ENCODE assay signal across 8 cellular contexts in genomic region chr1:84078824-84079167, GRCh38.
DNase-seq lines count a peak whose midpoint lies in the region; ATAC-seq and TF ChIP-seq lines count a peak whose summit lies in the region.

No MANE protein-coding gene starts in this region.

- peak overlapping the region; percentile 87 for H3K4me3 Mint-ChIP-seq in CD8-positive, alpha-beta T cell
- H3K4me3 Mint-ChIP-seq in endothelial cell (ENCODE audit: unreplicated experiment), result peak overlapping the region; percentile 91
- peak overlapping the region; percentile 81 for H3K4me3 Mint-ChIP-seq in osteocyte (ENCODE audit: unreplicated experiment)

- H3K27me3 ChIP-seq in CD8-positive, alpha-beta T cell (ENCODE audit: insufficient read depth, low read length), result no peaks in the 10 kb centered on the region
- no peaks in the 10 kb centered on the region for H3K27me3 ChIP-seq in MM.1S (replicated peaks; ENCODE audit: insufficient read depth, low read length)

- peak overlapping the region; percentile 49; the same call in 1 of the 2 replicates for H3K4me2 ChIP-seq in MM.1S (ENCODE audit: low read depth, low read length)

- no peaks in the 10 kb centered on the region for H4K20me1 ChIP-seq in MM.1S (ENCODE audit: insufficient read depth, low read length)

- H3K27ac Mint-ChIP-seq in CD8-positive, alpha-beta T cell, result peak overlapping the region; percentile 62
- H3K27ac Mint-ChIP-seq in endothelial cell (ENCODE audit: unreplicated experiment) (peak overlapping the region; percentile 45), osteocyte (ENCODE audit: unreplicated experiment) (peak overlapping the region; percentile 84)

- peak overlapping the region; percentile 90 for H3K4me3 ChIP-seq in CD8-positive, alpha-beta T cell (ENCODE audit: low read depth, low read length)
- H3K4me3 ChIP-seq in MM.1S (ENCODE audit: low read length) (peak overlapping the region; percentile 72), mucosa of descending colon (no peak overlapping the region)

- TF ChIP-seq CTCF in CD8-positive, alpha-beta T cell (IDR thresholded peaks at IDR 0.05), result no peak
- TF ChIP-seq CTCF in MM.1S (IDR thresholded peaks at IDR 0.05; ENCODE audit: low read length) (no peak), endothelial cell (IDR thresholded peaks at IDR 0.05; ENCODE audit: unreplicated experiment) (no peak), osteocyte (IDR thresholded peaks at IDR 0.05) (no peak), mucosa of descending colon (IDR thresholded peaks at IDR 0.05) (no peak)

- H3K36me3 ChIP-seq in CD8-positive, alpha-beta T cell (ENCODE audit: insufficient read depth, low read length), result no peaks in the 10 kb centered on the region
- no peaks in the 10 kb centered on the region for H3K36me3 ChIP-seq in MM.1S (replicated peaks; ENCODE audit: insufficient read depth, low read length)
- H3K36me3 ChIP-seq in mucosa of descending colon (ENCODE audit: low read depth), result no peaks in the 10 kb centered on the region

- H3K9me3 Mint-ChIP-seq in CD8-positive, alpha-beta T cell, result no peaks in the 10 kb centered on the region
- H3K9me3 Mint-ChIP-seq in endothelial cell (ENCODE audit: unreplicated experiment) (no peaks in the 10 kb centered on the region), osteocyte (ENCODE audit: unreplicated experiment) (no peaks in the 10 kb centered on the region)

- H3K4me1 ChIP-seq in CD8-positive, alpha-beta T cell (ENCODE audit: insufficient read depth, low read length), result peaks cover 14% of the 10 kb centered on the region
- H3K4me1 ChIP-seq in MM.1S (ENCODE audit: low read length) (no peaks in the 10 kb centered on the region), mucosa of descending colon (ENCODE audit: low read depth) (peaks cover 6% of the 10 kb centered on the region)

- H3K9ac ChIP-seq in MM.1S (ENCODE audit: low read length), result peak overlapping the region; percentile 41; the same call in 1 of the 2 replicates

- intact Hi-C loops in CD8-positive, alpha-beta T cell (cut with DNase I, micrococcal nuclease), result loop anchor here (1.0 to 5.0 kb wide), 9 partner anchors 14 to 1124 kb away; partner anchors contain the start of genes CTBS (in 1 of the 2), GNG5 (in 1 of the 2), PRKACB (in 1 of the 2) and SPATA1 (in 1 of the 2)
- intact Hi-C loops in mucosa of descending colon (cut with DNase I, micrococcal nuclease), result no loop called here

- no peaks in the 10 kb centered on the region for H3K79me2 ChIP-seq in MM.1S (ENCODE audit: low read length)

- H3F3A ChIP-seq in MM.1S (ENCODE audit: insufficient read depth, low read length), result no peaks in the 10 kb centered on the region; the same call in 1 of the 2 replicates

- POLR2A ChIA-PET in CD8-positive, alpha-beta T cell (lab: Charles Lee), result interaction anchor here (0.9 to 2.2 kb wide), 4 partner anchors 12 to 611 kb away, joined by 3 to 9 read pairs (median 4); partner anchors contain the start of genes PRKACB and TTLL7

- H3K27ac ChIP-seq in CD8-positive, alpha-beta T cell (ENCODE audit: low read depth, low read length), result peak overlapping the region; percentile 58
- no peak overlapping the region for H3K27ac ChIP-seq in MM.1S (ENCODE audit: low read length)

- peaks cover 2% of the 10 kb centered on the region for H3K36me3 Mint-ChIP-seq in CD8-positive, alpha-beta T cell
- H3K36me3 Mint-ChIP-seq in endothelial cell (ENCODE audit: low read depth, unreplicated experiment) (peaks cover 6% of the 10 kb centered on the region), osteocyte (ENCODE audit: unreplicated experiment) (no peaks in the 10 kb centered on the region)

- H3K9me3 ChIP-seq in CD8-positive, alpha-beta T cell (ENCODE audit: low read length), result no peaks in the 10 kb centered on the region
- no peaks in the 10 kb centered on the region for H3K9me3 ChIP-seq in MM.1S (replicated peaks; ENCODE audit: insufficient read depth, low read length)
- no peaks in the 10 kb centered on the region for H3K9me3 ChIP-seq in mucosa of descending colon

- H3K27me3 Mint-ChIP-seq in CD8-positive, alpha-beta T cell (ENCODE audit: low read depth), result no peaks in the 10 kb centered on the region
- H3K27me3 Mint-ChIP-seq in endothelial cell (ENCODE audit: unreplicated experiment), result peaks cover 10% of the 10 kb centered on the region
- no peaks in the 10 kb centered on the region for H3K27me3 Mint-ChIP-seq in osteocyte (ENCODE audit: unreplicated experiment)

- no peaks in the 10 kb centered on the region for H3K9me2 ChIP-seq in MM.1S (replicated peaks; ENCODE audit: insufficient read depth, low read length)

- no peak for ATAC-seq in CD8-positive, alpha-beta T cell
- ATAC-seq in mucosa of descending colon, result no peak
- no peak for ATAC-seq in GM18519 (IDR thresholded peaks at IDR 0.05; ENCODE audit: low FRiP score, unreplicated experiment)
- no peak for ATAC-seq in GM21737 (IDR thresholded peaks at IDR 0.05; ENCODE audit: unreplicated experiment)
- no peak for ATAC-seq in HG02610 (IDR thresholded peaks at IDR 0.05; ENCODE audit: unreplicated experiment)

- no peak for DNase-seq in CD8-positive, alpha-beta T cell
- no peak for DNase-seq in MM.1S
- DNase-seq in endothelial cell (ENCODE audit: low spot score), result no peak
- no peak for DNase-seq in osteocyte (ENCODE audit: extremely low spot score, unreplicated experiment)
- DNase-seq in mucosa of descending colon, result no peak

- H3K4me1 Mint-ChIP-seq in CD8-positive, alpha-beta T cell (ENCODE audit: low read depth), result peaks cover 13% of the 10 kb centered on the region
- H3K4me1 Mint-ChIP-seq in endothelial cell (ENCODE audit: unreplicated experiment) (peaks cover 12% of the 10 kb centered on the region), osteocyte (ENCODE audit: unreplicated experiment) (peaks cover 22% of the 10 kb centered on the region)

- peak overlapping the region; percentile 75 for H2AFZ ChIP-seq in MM.1S (ENCODE audit: low read length)

- CTCF ChIA-PET in CD8-positive, alpha-beta T cell (lab: Charles Lee), result no interaction called here

Comparison
In these comparisons a context has a peak if more than half of its experiments do, and no peak if none do; other contexts are left out.
1. intact Hi-C loops: an anchor here in CD8-positive, alpha-beta T cell (1.0 to 5.0 kb wide); none called in mucosa of descending colon.